13 cellular contexts compared by ENCODE assay signal in genomic region chr7:73537051-73537450, GRCh38. TPM values are rescaled to one million over a fixed set of nuclear protein-coding genes. Genes with fewer than 3 reads are reported as not detected.
DNase-seq lines count a peak whose midpoint lies in the region; ATAC-seq and TF ChIP-seq lines count a peak whose summit lies in the region.
"Had no signal": no experiment of that assay in that cellular context is flagged by ENCODE, and none has a peak within 500 bp of the region (broad histone marks: within the 10 kb centered on the region; RNA-seq: fewer than 3 reads in every experiment).

No MANE protein-coding gene starts in this region.

- no peak overlapping the region for H3K18ac ChIP-seq in neuronal stem cell (ENCODE audit: low read length)
- H3K18ac ChIP-seq in H9 (ENCODE audit: insufficient read length, low read depth, low read length) = no peak overlapping the region

- H2BK20ac ChIP-seq in H9 (ENCODE audit: low read depth, low read length, poor library complexity, severe bottlenecking) = no peak overlapping the region

- H2BK12ac ChIP-seq in neuronal stem cell (ENCODE audit: low read length) = no peak overlapping the region
- H2BK12ac ChIP-seq in H9 (ENCODE audit: insufficient read length, low read depth, low read length) = no peak overlapping the region

- H3K27me3 ChIP-seq in neuronal stem cell (ENCODE audit: control insufficient read depth in 3 of 3, insufficient read depth in 3 of 3, low read depth in 1 of 3, low read length in 3 of 3) = no peaks in the 10 kb centered on the region
- no peaks in the 10 kb centered on the region for H3K27me3 ChIP-seq in CD4-positive, alpha-beta T cell (ENCODE audit: control insufficient read depth, insufficient read depth, low read length)
- no peaks in the 10 kb centered on the region for H3K27me3 ChIP-seq in H9 (ENCODE audit: insufficient read depth, low read length)
- H3K27me3 ChIP-seq: BLaER1 treated with 17β-estradiol and CSF1 and Interleukin-3, amounts not matched to agents 10 nM and 100 nM had no signal

- H2AK5ac ChIP-seq in neuronal stem cell (ENCODE audit: low read depth, low read length) (no peak overlapping the region), H9 (ENCODE audit: insufficient read length, low read length) (no peak overlapping the region)

- no CpG with 5 or more reads among the region's 16 CpGs for WGBS in neuronal stem cell (ENCODE audit: extremely low coverage in 2 of 2, insufficient read length in 2 of 2, insufficient replicate concordance in 1 of 2), 2 donors
- no CpG with 5 or more reads among the region's 16 CpGs for whole genome bisulfite sequencing in H9 (ENCODE audit: extremely low coverage, insufficient read length, low lambda C conversion rate)

- no peaks in the 10 kb centered on the region for H3K4me1 ChIP-seq in neuronal stem cell (ENCODE audit: control insufficient read depth in 2 of 2, insufficient read depth in 1 of 2, low read depth in 1 of 2, low read length in 2 of 2)
- H3K4me1 ChIP-seq in H9 (ENCODE audit: insufficient read depth, low read length) = no peaks in the 10 kb centered on the region
- H3K4me1 ChIP-seq: BLaER1 treated with 17β-estradiol and CSF1 and Interleukin-3, amounts not matched to agents 10 nM and 100 nM had no signal

- TF ChIP-seq CTCF in CD4-positive, alpha-beta T cell (IDR thresholded peaks at IDR 0.05) = no peak
- no peak for TF ChIP-seq CTCF in H9 (conservative IDR thresholded peaks at IDR 0.05)

- CTCF ChIA-PET in CD4-positive, alpha-beta T cell (lab: Charles Lee) = no interaction called here

- peaks cover 0 to 3% of the 10 kb centered on the region in 2 donors for H3K4me1 Mint-ChIP-seq in effector memory CD8-positive, alpha-beta T cell (ENCODE audit: low read depth in 2 of 2)
- no peaks in the 10 kb centered on the region for H3K4me1 Mint-ChIP-seq in CD4-positive, alpha-beta T cell (ENCODE audit: low read depth)
- H3K4me1 Mint-ChIP-seq in H9 = no peaks in the 10 kb centered on the region

- no peak overlapping the region for H3K4me3 Mint-ChIP-seq in effector memory CD8-positive, alpha-beta T cell
- H3K4me3 Mint-ChIP-seq in CD4-positive, alpha-beta T cell = no peak overlapping the region
- no peak overlapping the region for H3K4me3 Mint-ChIP-seq in H9

- H3K9ac ChIP-seq in neuronal stem cell (ENCODE audit: low read depth, low read length, poor library complexity) (no peak overlapping the region), H9 (ENCODE audit: extremely low read depth, insufficient read length, low read length) (no peak overlapping the region)
- H3K9ac ChIP-seq: BLaER1 treated with 17β-estradiol and CSF1 and Interleukin-3, amounts not matched to agents 10 nM and 100 nM had no signal

- H3K9me3 Mint-ChIP-seq in effector memory CD8-positive, alpha-beta T cell = no peaks in the 10 kb centered on the region
- no peaks in the 10 kb centered on the region for H3K9me3 Mint-ChIP-seq in CD4-positive, alpha-beta T cell
- no peaks in the 10 kb centered on the region for H3K9me3 Mint-ChIP-seq in H9

- H2AFZ ChIP-seq in neuronal stem cell (ENCODE audit: low read length) (no peak overlapping the region), H9 (ENCODE audit: low read length) (no peak overlapping the region)

- POLR2A ChIA-PET in CD4-positive, alpha-beta T cell (lab: Charles Lee) = interaction anchor here (2.3 kb wide), 1 partner anchor 15 kb away, joined by 7 read pairs; the partner anchor contains the start of gene BAZ1B

- no peak overlapping the region for H4K8ac ChIP-seq in neuronal stem cell (ENCODE audit: low read depth, low read length)
- no peak overlapping the region for H4K8ac ChIP-seq in H9 (replicated peaks; ENCODE audit: insufficient read length, low read depth, low read length)

- H3K79me1 ChIP-seq in neuronal stem cell (ENCODE audit: low read depth, low read length) (peaks cover 2% of the 10 kb centered on the region), H9 (ENCODE audit: insufficient read depth, low read depth, low read length, poor library complexity, severe bottlenecking) (no peaks in the 10 kb centered on the region)

- H3K27ac ChIP-seq in neuronal stem cell (replicated peaks; ENCODE audit: low read length) = no peak overlapping the region
- no peak overlapping the region for H3K27ac ChIP-seq in CD4-positive, alpha-beta T cell (ENCODE audit: low read depth, low read length)
- H3K27ac ChIP-seq in H9 (ENCODE audit: insufficient read length, low read depth, low read length) = no peak overlapping the region
- H3K27ac ChIP-seq: BLaER1 treated with 17β-estradiol and CSF1 and Interleukin-3, amounts not matched to agents 10 nM and 100 nM had no signal

- H3K36me3 Mint-ChIP-seq in effector memory CD8-positive, alpha-beta T cell (ENCODE audit: insufficient read depth) = peaks cover 63% of the 10 kb centered on the region
- peaks cover 63% of the 10 kb centered on the region for H3K36me3 Mint-ChIP-seq in CD4-positive, alpha-beta T cell (ENCODE audit: low read depth)
- H3K36me3 Mint-ChIP-seq in H9 (ENCODE audit: insufficient read depth in 1 of 3, low read depth in 3 of 3) = peaks cover 20 to 57% (median 45%) of the 10 kb centered on the region in 3 experiments; a peak in 6 of 7 replicates

- no peaks in the 10 kb centered on the region for H3K23me2 ChIP-seq in H9 (ENCODE audit: insufficient read length, low read depth, low read length, poor library complexity, severe bottlenecking)

- H3K14ac ChIP-seq in neuronal stem cell (ENCODE audit: low read length) (no peak overlapping the region), H9 (ENCODE audit: insufficient read depth, low read length) (no peak overlapping the region)

- no peak overlapping the region for H3T11ph ChIP-seq in H9 (ENCODE audit: low read length)

- H4K91ac ChIP-seq in neuronal stem cell (ENCODE audit: low read depth, low read length, poor library complexity) = no peak overlapping the region
- H4K91ac ChIP-seq in H9 (ENCODE audit: insufficient read length, low read depth, low read length) = no peak overlapping the region

- H2BK120ac ChIP-seq in neuronal stem cell (ENCODE audit: low read depth, low read length) (no peak overlapping the region), H9 (ENCODE audit: low read depth, low read length, poor library complexity, severe bottlenecking) (no peak overlapping the region)

- H3K9me3 ChIP-seq in neuronal stem cell (replicated peaks in 1 of 2; ENCODE audit: control insufficient read depth in 2 of 2, insufficient read depth in 1 of 2, low read depth in 1 of 2, low read length in 2 of 2) = no peaks in the 10 kb centered on the region
- H3K9me3 ChIP-seq in CD4-positive, alpha-beta T cell (ENCODE audit: control insufficient read depth, low read length) = no peaks in the 10 kb centered on the region
- no peaks in the 10 kb centered on the region for H3K9me3 ChIP-seq in H9 (ENCODE audit: control insufficient read depth, low read depth, low read length)
- H3K9me3 ChIP-seq: BLaER1 treated with 17β-estradiol and CSF1 and Interleukin-3, amounts not matched to agents 10 nM and 100 nM had no signal

- no peak overlapping the region for H3K4ac ChIP-seq in neuronal stem cell (ENCODE audit: low read length)
- no peak overlapping the region for H3K4ac ChIP-seq in H9 (ENCODE audit: low read depth, low read length)

- peak overlapping the region; percentile 1 to 55 for H3K27ac Mint-ChIP-seq in effector memory CD8-positive, alpha-beta T cell
- no peak overlapping the region for H3K27ac Mint-ChIP-seq in CD4-positive, alpha-beta T cell
- peak overlapping the region in 1 of 3 experiments; percentile 89; a peak in 3 of 7 replicates for H3K27ac Mint-ChIP-seq in H9

- H3K79me2 ChIP-seq in H9 (ENCODE audit: insufficient read depth, low read length) = no peaks in the 10 kb centered on the region

- H2BK15ac ChIP-seq in neuronal stem cell (ENCODE audit: low read length) = no peak overlapping the region
- H2BK15ac ChIP-seq in H9 (ENCODE audit: low read depth, low read length) = no peak overlapping the region

- intact Hi-C loops in cardiac septum (cut with DNase I) (no loop called here), left ventricle myocardium superior (cut with micrococcal nuclease) (no loop called here)
- intact Hi-C loops in CD4-positive, alpha-beta T cell (cut with DNase I, micrococcal nuclease) = no loop called here

- ATAC-seq in left ventricle myocardium superior (no peak), HG03139 (IDR thresholded peaks at IDR 0.05; ENCODE audit: unreplicated experiment) (no peak)
- ATAC-seq in effector memory CD8-positive, alpha-beta T cell (replicated peaks) = no peak
- ATAC-seq in CD4-positive, alpha-beta T cell (ENCODE audit: poor library complexity) = no peak

- H3K23ac ChIP-seq in neuronal stem cell (ENCODE audit: low read depth, low read length, poor library complexity) (no peak overlapping the region), H9 (ENCODE audit: insufficient read length, low read depth, low read length) (no peak overlapping the region)

- peak; percentile 58 for DNase-seq in cardiac septum (ENCODE audit: low spot score)
- DNase-seq in left ventricle myocardium superior = no peak
- no peak for DNase-seq in effector memory CD8-positive, alpha-beta T cell
- DNase-seq in neuronal stem cell (ENCODE audit: low spot score) = no peak
- no peak for DNase-seq in CD4-positive, alpha-beta T cell
- DNase-seq in H9 = no peak
- no peak for DNase-seq in activated CD4-positive, alpha-beta T cell treated with anti-CD3 and anti-CD28 coated beads for 48 hours
- DNase-seq: ACHN; Calu3; CD4-positive, CD25-positive, alpha-beta regulatory T cell; DMS 273 treated with DMSO at 0.1 percent for 48 hours had no signal

- H3K27me3 Mint-ChIP-seq in effector memory CD8-positive, alpha-beta T cell = no peaks in the 10 kb centered on the region
- H3K27me3 Mint-ChIP-seq in CD4-positive, alpha-beta T cell = no peaks in the 10 kb centered on the region
- H3K27me3 Mint-ChIP-seq in H9 (ENCODE audit: low read depth) = no peaks in the 10 kb centered on the region
- H3K27me3 Mint-ChIP-seq: CD4-positive, CD25-positive, alpha-beta regulatory T cell had no signal

- H3K4me2 ChIP-seq in neuronal stem cell (ENCODE audit: insufficient read depth, low read length, poor library complexity, severe bottlenecking) (no peak overlapping the region), H9 (ENCODE audit: insufficient read depth, insufficient read length, low read length) (no peak overlapping the region)
- H3K4me2 ChIP-seq: BLaER1 treated with 17β-estradiol and CSF1 and Interleukin-3, amounts not matched to agents 10 nM and 100 nM had no signal

- no peak overlapping the region for H4K5ac ChIP-seq in H9 (ENCODE audit: insufficient read length, low read depth, low read length)

- H3K36me3 ChIP-seq in neuronal stem cell (replicated peaks in 1 of 2; ENCODE audit: control insufficient read depth in 2 of 2, insufficient read depth in 2 of 2, low read length in 2 of 2) = peaks cover 36 to 57% of the 10 kb centered on the region in 2 donors

- H3K56ac ChIP-seq in H9 (ENCODE audit: insufficient read length, low read depth, low read length) = no peak overlapping the region

- H4K20me1 ChIP-seq in H9 (ENCODE audit: control insufficient read depth, insufficient read depth, insufficient read length) = no peaks in the 10 kb centered on the region

- no peak overlapping the region for H3K4me3 ChIP-seq in neuronal stem cell (ENCODE audit: low read length in 2 of 2)
- H3K4me3 ChIP-seq: BLaER1 treated with 17β-estradiol and CSF1 and Interleukin-3, amounts not matched to agents 10 nM and 100 nM had no signal

- H2BK5ac ChIP-seq in neuronal stem cell (ENCODE audit: low read length) = peak overlapping the region; percentile 2
- no peak overlapping the region for H2BK5ac ChIP-seq in H9 (ENCODE audit: insufficient read length, low read length)

RNA-seq across cellular contexts. Expression of gene BAZ1B, which starts 15.0 kb away (rescaled TPM):
- 45.7 TPM for total RNA-seq in cardiac septum
- 44.6 TPM for total RNA-seq in left ventricle myocardium superior
- polyA plus RNA-seq in neuronal stem cell (2013, experiment 1 of 2) = 47.6 TPM
- polyA plus RNA-seq in neuronal stem cell (2013, experiment 2 of 2) = 47.3 TPM
- 10 to 100 TPM; 32.8 to 35.5 TPM for total RNA-seq in CD4-positive, alpha-beta T cell
- total RNA-seq in H9 (2021) = 95.7 and 96.4 TPM in 2 replicates

RNA-seq across cellular contexts. Expression of gene BCL7B, which starts 20.4 kb away (rescaled TPM):
- total RNA-seq in cardiac septum = 68.9 TPM
- 80.7 TPM for total RNA-seq in left ventricle myocardium superior
- 49.2 TPM for polyA plus RNA-seq in neuronal stem cell (2013, experiment 1 of 2)
- 49.9 TPM for polyA plus RNA-seq in neuronal stem cell (2013, experiment 2 of 2)
- total RNA-seq in CD4-positive, alpha-beta T cell = 100 to 1,000 TPM; 102 TPM
- total RNA-seq in H9 (2021) = 46.4 and 48.9 TPM in 2 replicates

RNA-seq across cellular contexts. Expression of gene TBL2, which starts 41.3 kb away (rescaled TPM):
- total RNA-seq in cardiac septum (13.6 TPM), left ventricle myocardium superior (7.8 TPM), H9 (2021) (24.9 and 26.7 TPM in 2 replicates)
- polyA plus RNA-seq in neuronal stem cell (2013, experiment 1 of 2) = 26.1 TPM
- polyA plus RNA-seq in neuronal stem cell (2013, experiment 2 of 2) = 23.8 TPM
- 10 to 100 TPM; 25.2 to 27.2 TPM for total RNA-seq in CD4-positive, alpha-beta T cell
